12 cellular contexts compared by ENCODE assay signal in genomic region chr12:120259418-120260202, GRCh38. TPM values are rescaled to one million over a fixed set of nuclear protein-coding genes. Genes with fewer than 3 reads are reported as not detected.
DNase-seq lines count a peak whose midpoint lies in the region; ATAC-seq and TF ChIP-seq lines count a peak whose summit lies in the region.
"Had no signal": no experiment of that assay in that cellular context is flagged by ENCODE, and none has a peak within 500 bp of the region (broad histone marks: within the 10 kb centered on the region; RNA-seq: fewer than 3 reads in every experiment).

No MANE protein-coding gene starts in this region.

- no peak overlapping the region for H3K4me3 Mint-ChIP-seq in Calu3 (ENCODE audit: low read depth, unreplicated experiment)
- H3K4me3 Mint-ChIP-seq in activated CD8-positive, alpha-beta T cell treated with anti-CD3 and anti-CD28 coated beads for 36 hours = no peak overlapping the region

- H3K36me3 ChIP-seq in skeletal muscle satellite cell (ENCODE audit: insufficient read depth, low read length) = peaks cover 59% of the 10 kb centered on the region
- no peaks in the 10 kb centered on the region for H3K36me3 ChIP-seq in WERI-Rb-1

- H3K27me3 Mint-ChIP-seq in Calu3 (ENCODE audit: unreplicated experiment) = no peaks in the 10 kb centered on the region
- H3K27me3 Mint-ChIP-seq in activated CD8-positive, alpha-beta T cell treated with anti-CD3 and anti-CD28 coated beads for 36 hours = no peaks in the 10 kb centered on the region
- H3K27me3 Mint-ChIP-seq: brain had no signal

- H3K4me3 ChIP-seq in fibroblast of pulmonary artery (replicated peaks; ENCODE audit: low read depth, low read length) (no peak overlapping the region), skeletal muscle satellite cell (ENCODE audit: low read length) (peak overlapping the region; percentile 22), WERI-Rb-1 (ENCODE audit: low read depth, low read length) (no peak overlapping the region)

- peak overlapping the region; percentile 27 for H3K27ac Mint-ChIP-seq in Calu3 (ENCODE audit: unreplicated experiment)
- H3K27ac Mint-ChIP-seq in activated CD8-positive, alpha-beta T cell treated with anti-CD3 and anti-CD28 coated beads for 36 hours = peak overlapping the region; percentile 21

- CTCF ChIA-PET in Calu3 (lab: Charles Lee) = interaction anchor here (0.8 to 13.8 kb wide), 3 partner anchors 25 to 31 kb away, joined by 3 to 338 read pairs (median 17); no protein-coding TSS in a partner anchor
- CTCF ChIA-PET in activated CD8-positive, alpha-beta T cell treated with anti-CD3 and anti-CD28 coated beads for 36 hours (lab: Charles Lee) = interaction anchor here (25.9 kb wide), 1 partner anchor 31 kb away, joined by 749 read pairs; no protein-coding TSS in a partner anchor

- peak overlapping the region; percentile 52 for H3K4me2 ChIP-seq in skeletal muscle satellite cell (ENCODE audit: low read length)

- H3K4me1 ChIP-seq in skeletal muscle satellite cell (ENCODE audit: control insufficient read depth, insufficient read depth, low read length) = peaks cover 71% of the 10 kb centered on the region

- H3K27ac ChIP-seq in WERI-Rb-1 = no peak overlapping the region
- H3K27ac ChIP-seq: HL-60 had no signal

- H3K36me3 Mint-ChIP-seq in Calu3 (ENCODE audit: insufficient read depth, unreplicated experiment) = peaks cover 48% of the 10 kb centered on the region
- H3K36me3 Mint-ChIP-seq in activated CD8-positive, alpha-beta T cell treated with anti-CD3 and anti-CD28 coated beads for 36 hours (ENCODE audit: low read depth) = peaks cover 5% of the 10 kb centered on the region

- intact Hi-C loops in Calu3 (cut with micrococcal nuclease; ENCODE audit: unreplicated experiment) = no loop called here
- intact Hi-C loops in activated CD8-positive, alpha-beta T cell treated with anti-CD3 and anti-CD28 coated beads for 36 hours (cut with micrococcal nuclease) = no loop called here

- peaks cover 74% of the 10 kb centered on the region for H3K4me1 Mint-ChIP-seq in Calu3 (ENCODE audit: low read depth, unreplicated experiment)
- H3K4me1 Mint-ChIP-seq in activated CD8-positive, alpha-beta T cell treated with anti-CD3 and anti-CD28 coated beads for 36 hours (ENCODE audit: low read depth) = peaks cover 83% of the 10 kb centered on the region

- H3K9me3 Mint-ChIP-seq in Calu3 (ENCODE audit: low read depth, unreplicated experiment) = no peaks in the 10 kb centered on the region
- no peaks in the 10 kb centered on the region for H3K9me3 Mint-ChIP-seq in activated CD8-positive, alpha-beta T cell treated with anti-CD3 and anti-CD28 coated beads for 36 hours

- DNase-seq in Calu3 (no peak), fibroblast of pulmonary artery (ENCODE audit: low read depth) (peak; percentile 52), WERI-Rb-1 (no peak), NCI-H2107 (lab: John Stamatoyannopoulos, UW) (no peak)
- DNase-seq in activated CD8-positive, alpha-beta T cell treated with anti-CD3 and anti-CD28 coated beads for 36 hours = no peak
- DNase-seq: GOT3, NCI-H1930 had no signal

- H3K27me3 ChIP-seq in skeletal muscle satellite cell (ENCODE audit: control insufficient read depth, insufficient read depth, low read length) (no peaks in the 10 kb centered on the region), WERI-Rb-1 (ENCODE audit: insufficient read depth, low read depth, severe bottlenecking) (no peaks in the 10 kb centered on the region)

- POLR2A ChIA-PET in activated CD8-positive, alpha-beta T cell treated with anti-CD3 and anti-CD28 coated beads for 36 hours (lab: Charles Lee) = interaction anchor here (1.1 to 12.6 kb wide), 4 partner anchors 12 to 60 kb away, joined by 3 to 207 read pairs (median 143); partner anchors contain the start of genes RNU4-1, RNU4-2 and RPLP0

- no peak overlapping the region for H3K9ac ChIP-seq in skeletal muscle satellite cell (ENCODE audit: low read depth, low read length)

- H3K9me3 ChIP-seq in skeletal muscle satellite cell (replicated peaks; ENCODE audit: low read length) (no peaks in the 10 kb centered on the region), WERI-Rb-1 (ENCODE audit: severe bottlenecking) (no peaks in the 10 kb centered on the region)

- no TSS peak for BruUV-seq in Calu3 (replicated peaks; lab: Mats Ljungman, UMichigan)

- ATAC-seq in activated CD8-positive, alpha-beta T cell treated with anti-CD3 and anti-CD28 coated beads for 36 hours = no peak
- ATAC-seq in HG03439 (IDR thresholded peaks at IDR 0.05; ENCODE audit: unreplicated experiment) (no peak), HG02798 (IDR thresholded peaks at IDR 0.05; ENCODE audit: poor library complexity, unreplicated experiment) (no peak)

- TF ChIP-seq CTCF in Calu3 (IDR thresholded peaks at IDR 0.05; ENCODE audit: unreplicated experiment) = no peak
- no peak for TF ChIP-seq CTCF in activated CD8-positive, alpha-beta T cell treated with anti-CD3 and anti-CD28 coated beads for 36 hours (IDR thresholded peaks at IDR 0.05)
- TF ChIP-seq CTCF in fibroblast of pulmonary artery (IDR thresholded peaks at IDR 0.05; ENCODE audit: low read length, missing control alignments) = no peak
- TF ChIP-seq CTCF in WERI-Rb-1 (IDR thresholded peaks at IDR 0.05; ENCODE audit: low read depth, low read length) = no peak

RNA-seq across cellular contexts. Expression of gene PXN, which starts 5.9 kb away (rescaled TPM):
- 156 and 172 TPM in 2 replicates for total RNA-seq in Calu3 (2022)
- total RNA-seq in activated CD8-positive, alpha-beta T cell treated with anti-CD3 and anti-CD28 coated beads for 36 hours = 10 to 100 TPM; 40.2 to 45.3 TPM
- total RNA-seq in skeletal muscle satellite cell (2012; rRNA removed) = 116 and 118 TPM in 2 replicates

RNA-seq across cellular contexts. Expression of gene RNU4-2, which starts 32.1 kb away (rescaled TPM):
- 5,016 and 6,756 TPM in 2 replicates for total RNA-seq in Calu3 (2022)
- 1,000 to 10,000 TPM in 1 of 2 experiments, 100 to 1,000 TPM in 1; 923 to 1,303 TPM for total RNA-seq in activated CD8-positive, alpha-beta T cell treated with anti-CD3 and anti-CD28 coated beads for 36 hours
- total RNA-seq in skeletal muscle satellite cell (2012; rRNA removed) = under 0.01 TPM in 2 replicates

RNA-seq across cellular contexts. Expression of gene RNU4-1, which starts 33.4 kb away (rescaled TPM):
- 2,759 and 3,670 TPM in 2 replicates for total RNA-seq in Calu3 (2022)
- total RNA-seq in activated CD8-positive, alpha-beta T cell treated with anti-CD3 and anti-CD28 coated beads for 36 hours = 1,000 to 10,000 TPM in 1 of 2 experiments, 100 to 1,000 TPM in 1; 692 to 1,025 TPM
- under 0.01 TPM in 2 replicates for total RNA-seq in skeletal muscle satellite cell (2012; rRNA removed)

RNA-seq across cellular contexts. Expression of gene SIRT4, which starts 42.5 kb away (rescaled TPM):
- total RNA-seq in Calu3 (2022) = 1.1 and 1.6 TPM in 2 replicates
- total RNA-seq in activated CD8-positive, alpha-beta T cell treated with anti-CD3 and anti-CD28 coated beads for 36 hours = 1 to 10 TPM; 2.7 to 3.3 TPM
- total RNA-seq in skeletal muscle satellite cell (2012; rRNA removed) = 0.22 TPM in 1 of 2 replicates, not detected in the other

RNA-seq across cellular contexts. Expression of gene RPLP0, which starts 58.7 kb away (rescaled TPM):
- 1,595 and 1,852 TPM in 2 replicates for total RNA-seq in Calu3 (2022)
- 1,000 to 10,000 TPM; 4,421 to 4,585 TPM for total RNA-seq in activated CD8-positive, alpha-beta T cell treated with anti-CD3 and anti-CD28 coated beads for 36 hours
- 2,666 and 4,433 TPM in 2 replicates for total RNA-seq in skeletal muscle satellite cell (2012; rRNA removed)
